Comparison of ENCODE assay signal across 17 cellular contexts in the genomic region with DNA sequence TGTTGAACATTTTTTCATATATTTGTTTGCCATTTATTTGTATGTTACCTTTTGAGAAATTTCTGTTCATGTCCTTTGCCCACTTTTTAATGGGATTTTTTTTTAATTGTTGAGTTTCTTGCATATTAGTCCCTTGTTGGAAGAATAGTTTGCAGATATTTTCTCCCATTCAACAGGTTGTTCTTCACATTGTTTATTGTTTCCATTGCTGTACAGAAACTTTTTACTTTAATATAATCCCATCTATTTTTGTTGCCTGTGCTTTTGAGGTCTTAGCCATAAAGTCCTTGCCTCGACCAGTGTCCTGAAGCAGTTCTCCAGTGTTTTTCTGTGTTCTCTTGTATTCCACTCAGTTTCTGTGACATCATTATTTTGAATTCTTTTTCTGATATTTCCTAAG. TPM values are rescaled to one million over a fixed set of nuclear protein-coding genes. Genes with fewer than 3 reads are reported as not detected.
"Had no signal": no experiment of that assay in that cellular context is flagged by ENCODE, and none has a peak within 500 bp of the region (broad histone marks: within the 10 kb centered on the region; RNA-seq: fewer than 3 reads in every experiment).

No MANE protein-coding gene starts in this region.

- ATAC-seq: left cardiac atrium; stimulated activated memory B cell treated with anti-CD40 and anti-IgM and Interleukin-4, amounts not matched to agents 10 μg/mL and 1 μg/mL and 100 μg/mL, for 72 hours had no signal

- DNase-seq: dorsolateral prefrontal cortex, foreskin fibroblast, glutamatergic neuron, left cardiac atrium, naive B cell, nucleus accumbens, SIG-M5, small intestine, T1000, trophoblast cell had no signal

- H3K27me3 Mint-ChIP-seq: naive B cell; stimulated activated memory B cell treated with anti-CD40 and anti-IgM and Interleukin-4, amounts not matched to agents 10 μg/mL and 1 μg/mL and 100 μg/mL, for 72 hours had no signal

- H3K9me3 Mint-ChIP-seq: stimulated activated memory B cell treated with anti-CD40 and anti-IgM and Interleukin-4, amounts not matched to agents 10 μg/mL and 1 μg/mL and 100 μg/mL, for 72 hours had no signal

- H3K9me3 ChIP-seq: ascending aorta, esophagus muscularis mucosa, right atrium auricular region had no signal

- H3K4me3 ChIP-seq: ascending aorta, dorsolateral prefrontal cortex, esophagus muscularis mucosa, lung, right atrium auricular region had no signal

- H3K36me3 ChIP-seq: right atrium auricular region had no signal

- H3K4me3 Mint-ChIP-seq: naive B cell; stimulated activated memory B cell treated with anti-CD40 and anti-IgM and Interleukin-4, amounts not matched to agents 10 μg/mL and 1 μg/mL and 100 μg/mL, for 72 hours had no signal

- H3K4me1 ChIP-seq: ascending aorta, right atrium auricular region had no signal

- H3K27ac Mint-ChIP-seq: stimulated activated memory B cell treated with anti-CD40 and anti-IgM and Interleukin-4, amounts not matched to agents 10 μg/mL and 1 μg/mL and 100 μg/mL, for 72 hours had no signal

- H3K27me3 ChIP-seq: ascending aorta, dorsolateral prefrontal cortex, esophagus muscularis mucosa, right atrium auricular region had no signal

- H3K27ac ChIP-seq: ascending aorta, dorsolateral prefrontal cortex, esophagus muscularis mucosa, right atrium auricular region, VCaP had no signal

RNA-seq across cellular contexts. Expression of gene B3GALT2, which starts 54.2 kb away (rescaled TPM):
- total RNA-seq: ascending aorta, bronchial epithelial cell had no signal
